Comparison of ENCODE assay signal across 10 cellular contexts in genomic region chr5:132055808-132056609, GRCh38. TPM values are rescaled to one million over a fixed set of nuclear protein-coding genes. Genes with fewer than 3 reads are reported as not detected.
DNase-seq lines count a peak whose midpoint lies in the region; ATAC-seq and TF ChIP-seq lines count a peak whose summit lies in the region.
"Had no signal": no experiment of that assay in that cellular context is flagged by ENCODE, and none has a peak within 500 bp of the region (broad histone marks: within the 10 kb centered on the region; RNA-seq: fewer than 3 reads in every experiment).

No MANE protein-coding gene starts in this region.

- no peak for ATAC-seq in Right ventricle myocardium inferior
- ATAC-seq in HG02840 (IDR thresholded peaks at IDR 0.05; ENCODE audit: low FRiP score, unreplicated experiment) = no peak
- ATAC-seq in GM19351 (IDR thresholded peaks at IDR 0.05; ENCODE audit: unreplicated experiment) = no peak

- H3K4me3 ChIP-seq in right atrium auricular region = no peak overlapping the region
- H3K4me3 ChIP-seq in testis = no peak overlapping the region

- intact Hi-C loops in cardiac septum (cut with DNase I) (no loop called here), Right ventricle myocardium inferior (cut with DNase I) (no loop called here), testis (cut with DNase I; ENCODE audit: low total_unique reads) (no loop called here)

- TF ChIP-seq CTCF in right atrium auricular region (IDR thresholded peaks at IDR 0.05) (no peak), testis (IDR thresholded peaks at IDR 0.05) (no peak)

- WGBS in testis, 2 donors = 91 to 94% methylated on average over 8 to 12 of the region's 12 CpGs

- DNase-seq in cardiac septum (ENCODE audit: low spot score) = peak; percentile 56
- DNase-seq in Right ventricle myocardium inferior (ENCODE audit: missing footprints) = no peak
- peak; percentile 43 for DNase-seq in activated CD8-positive, alpha-beta memory T cell treated with anti-CD3 and anti-CD28 coated beads, Interleukin-2, amount 50 U/mL, for 4 hours
- DNase-seq in right atrium auricular region (ENCODE audit: low spot score) = peak; percentile 38
- peak; percentile 9 for DNase-seq in testis
- no peak for DNase-seq in DMS53 (lab: John Stamatoyannopoulos, UW)
- DNase-seq: NCI-H1048, SHP77 treated with DMSO at 0.1 percent for 48 hours had no signal

- H3K9me3 ChIP-seq in right atrium auricular region (no peaks in the 10 kb centered on the region), testis (no peaks in the 10 kb centered on the region)

- no peak for TF ChIP-seq POLR2A in testis (IDR thresholded peaks at IDR 0.05)

- H3K27me3 ChIP-seq in right atrium auricular region (no peaks in the 10 kb centered on the region), testis (no peaks in the 10 kb centered on the region)

- no peaks in the 10 kb centered on the region for H3K4me1 ChIP-seq in right atrium auricular region
- no peaks in the 10 kb centered on the region for H3K4me1 ChIP-seq in testis

- H3K36me3 ChIP-seq in right atrium auricular region (no peaks in the 10 kb centered on the region), testis (ENCODE audit: low read depth, missing control alignments) (no peaks in the 10 kb centered on the region)

- no peak overlapping the region for H3K27ac ChIP-seq in right atrium auricular region
- no peak overlapping the region for H3K27ac ChIP-seq in testis

RNA-seq across cellular contexts. Expression of gene IL3, which starts 4.4 kb away (rescaled TPM):
- not detected for total RNA-seq in cardiac septum
- total RNA-seq in Right ventricle myocardium inferior = not detected
- not detected for total RNA-seq in right atrium auricular region
- under 1 TPM in 1 of 2 donors, not detected in 1; 0.39 TPM for total RNA-seq in testis
- not detected for polyA plus RNA-seq in testis (ENCODE audit: insufficient read depth, low read depth, low replicate concordance)

RNA-seq across cellular contexts. Expression of gene CSF2, which starts 17.6 kb away (rescaled TPM):
- total RNA-seq in cardiac septum = not detected
- not detected for total RNA-seq in Right ventricle myocardium inferior
- not detected for total RNA-seq in right atrium auricular region
- total RNA-seq in testis = not detected
- not detected for polyA plus RNA-seq in testis (ENCODE audit: insufficient read depth, low read depth, low replicate concordance)

RNA-seq across cellular contexts. Expression of gene ACSL6, which starts 44.6 kb away (rescaled TPM):
- total RNA-seq in cardiac septum (4.5 TPM), Right ventricle myocardium inferior (3.4 TPM), right atrium auricular region (1 to 10 TPM in 1 of 2 donors, under 1 TPM in 1; 0.71 to 1.6 TPM), testis (10 to 100 TPM; 38.5 to 44.9 TPM)
- 98.7 TPM for polyA plus RNA-seq in testis (ENCODE audit: insufficient read depth, low read depth, low replicate concordance)

Comparison
In these comparisons a context has a peak if more than half of its experiments do, and no peak if none do; other contexts are left out.
1. DNase-seq: peak in cardiac septum (single experiment), activated CD8-positive, alpha-beta memory T cell treated with anti-CD3 and anti-CD28 coated beads, Interleukin-2, amount 50 U/mL, for 4 hours (single experiment), right atrium auricular region (single experiment) and testis (single experiment); none in Right ventricle myocardium inferior (single experiment) and DMS53 (single experiment).